8 cellular contexts compared by ENCODE assay signal in the genomic region with DNA sequence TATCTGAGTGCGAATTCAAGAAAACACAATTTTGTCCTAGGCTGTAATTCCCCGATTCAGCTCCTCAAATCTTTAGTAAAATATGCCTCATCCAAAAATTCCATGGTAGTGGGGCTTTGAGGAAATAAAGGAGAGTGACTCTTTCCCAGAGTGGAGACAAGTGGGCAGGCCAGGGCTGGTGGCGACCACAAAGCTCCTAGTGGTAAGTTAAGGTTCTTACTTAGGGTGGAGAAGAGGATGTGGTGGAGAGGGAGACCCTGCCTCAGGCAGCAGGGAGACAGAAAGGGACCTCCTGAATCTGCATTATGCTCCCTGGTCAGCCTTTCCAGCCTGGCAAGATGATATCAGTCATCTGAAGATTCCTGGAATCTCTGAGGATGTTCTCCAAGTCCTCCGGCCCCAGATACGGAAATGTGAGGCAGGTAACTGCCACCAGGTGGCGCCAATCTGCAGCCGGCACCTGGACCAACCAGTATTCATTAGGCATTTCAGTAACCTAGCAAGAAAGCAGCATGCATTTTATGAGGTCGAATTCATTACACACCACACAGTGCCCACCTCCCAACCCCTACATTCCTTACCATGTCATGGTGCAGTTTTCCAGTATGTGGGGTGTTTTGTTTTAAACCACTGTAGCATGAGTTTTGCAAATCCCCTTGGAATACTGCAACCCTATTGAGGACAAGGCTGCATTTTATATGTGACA.
DNase-seq lines count a peak whose midpoint lies in the region; ATAC-seq, FAIRE-seq and TF ChIP-seq lines count a peak whose summit lies in the region.

No MANE protein-coding gene starts in this region.

- CTCF ChIA-PET in GM12878 (lab: Yijun Ruan, JAX) = interaction anchor here (0.5 to 6.4 kb wide), 55 partner anchors 8 to 673 kb away, joined by 3 to 114 read pairs (median 5); a partner anchor contains a TSS

- POLR2A ChIA-PET in GM12878 (lab: Charles Lee) = interaction anchor here (0.5 to 1.5 kb wide), 2 partner anchors 72 to 176 kb away, joined by 3 to 4 read pairs; no protein-coding TSS in a partner anchor

- peaks cover 10% of the 10 kb centered on the region for H3K27me3 Mint-ChIP-seq in T-helper 17 cell

- no peaks in the 10 kb centered on the region for H4K20me1 ChIP-seq in GM12878 (ENCODE audit: control insufficient read depth, insufficient read depth)

- H3K27ac Mint-ChIP-seq in T-helper 17 cell = no peak overlapping the region

- TF ChIP-seq CTCF in LNCAP (IDR thresholded peaks at IDR 0.05) = peak; percentile 85
- TF ChIP-seq CTCF in GM12878 (IDR thresholded peaks at IDR 0.05 in 2 of 3, conservative IDR thresholded peaks at IDR 0.05 in 1 of 3; ENCODE audit: control insufficient read depth in 2 of 3, extremely low read depth in 1 of 3, insufficient read depth in 1 of 3, low read depth in 3 of 3, low read length in 3 of 3) = peak; percentile 67 to 92 (median 89)
- peak; percentile 68 for TF ChIP-seq CTCF in kidney (IDR thresholded peaks at IDR 0.05; ENCODE audit: borderline replicate concordance, extremely low read depth, insufficient read depth)

- H3K27me3 ChIP-seq in GM12878 (replicated peaks in 1 of 2; ENCODE audit: control insufficient read depth in 2 of 2, insufficient read depth in 2 of 2, low read length in 1 of 2) = no peaks in the 10 kb centered on the region

- H3K9me3 ChIP-seq in T-helper 17 cell (ENCODE audit: control insufficient read depth, low read length, poor library complexity, severe bottlenecking) = no peaks in the 10 kb centered on the region
- no peaks in the 10 kb centered on the region; the same call in 2 of the 3 replicates for H3K9me3 ChIP-seq in GM12878 (replicated peaks; ENCODE audit: control insufficient read depth, insufficient read depth, low read length)
- H3K9me3 ChIP-seq in kidney (ENCODE audit: control insufficient read depth in 1 of 2, low read length in 2 of 2) = no peaks in the 10 kb centered on the region

- H2AFZ ChIP-seq in GM12878 (ENCODE audit: control insufficient read depth, low read depth, low read length) = peak overlapping the region; percentile 6; the same call in 1 of the 2 replicates

- no peak overlapping the region for H3K4me3 ChIP-seq in GM12878
- H3K4me3 ChIP-seq in kidney (ENCODE audit: low read length in 2 of 2) = no peak overlapping the region

- H3K79me2 ChIP-seq in GM12878 (ENCODE audit: control insufficient read depth, insufficient read depth, low read length) = no peaks in the 10 kb centered on the region

- ATAC-seq in GM21390 (IDR thresholded peaks at IDR 0.05; ENCODE audit: unreplicated experiment) = peak; percentile 81
- peak; percentile 57 for ATAC-seq in T-helper 17 cell
- ATAC-seq in GM12878 = peak; percentile 91
- no peak for ATAC-seq in HG03039 (IDR thresholded peaks at IDR 0.05; ENCODE audit: unreplicated experiment)

- H3K4me3 Mint-ChIP-seq in T-helper 17 cell = no peak overlapping the region

- RAD21 ChIA-PET in GM12878 (lab: Charles Lee; ENCODE audit: unreplicated experiment) = interaction anchor here (0.6 to 2.8 kb wide), 17 partner anchors 8 to 563 kb away, joined by 3 to 14 read pairs (median 4); no protein-coding TSS in a partner anchor

- no peak overlapping the region for H3K27ac ChIP-seq in GM12878 (ENCODE audit: control insufficient read depth, insufficient read depth)
- H3K27ac ChIP-seq in kidney (ENCODE audit: low read depth in 2 of 2, low read length in 2 of 2) = no peak overlapping the region

- H3K9ac ChIP-seq in GM12878 (ENCODE audit: control insufficient read depth, insufficient read depth, low read length) (no peak overlapping the region), kidney (ENCODE audit: low read length in 2 of 2) (no peak overlapping the region)

- H3K36me3 Mint-ChIP-seq in T-helper 17 cell (ENCODE audit: low read depth) = peaks cover 8% of the 10 kb centered on the region

- no TSS peak for BruUV-seq in GM12878 (replicated peaks; lab: Mats Ljungman, UMichigan)

- peak; percentile 78 for TF ChIP-seq RAD21 in GM12878 (IDR thresholded peaks at IDR 0.05; ENCODE audit: insufficient read depth, low read depth, low read length)

- H3K36me3 ChIP-seq in GM12878 (ENCODE audit: control insufficient read depth in 2 of 2, insufficient read depth in 2 of 2, low read length in 1 of 2) (no peaks in the 10 kb centered on the region), kidney (ENCODE audit: control insufficient read depth in 1 of 2, insufficient read depth in 2 of 2, low read length in 2 of 2) (no peaks in the 10 kb centered on the region)

- no peak overlapping the region for H3K4me2 ChIP-seq in GM12878 (ENCODE audit: control insufficient read depth, insufficient read depth)

- WGBS in GM12878 (ENCODE audit: insufficient coverage, insufficient replicate concordance, low lambda C conversion rate, missing lambda C conversion rate) = 41% methylated on average over 8 of the region's 8 CpGs

- H3K4me1 ChIP-seq in GM12878 (ENCODE audit: control insufficient read depth, insufficient read depth, low read length) (no peaks in the 10 kb centered on the region), kidney (ENCODE audit: control insufficient read depth in 1 of 2, insufficient read depth in 1 of 2, low read depth in 1 of 2, low read length in 2 of 2) (no peaks in the 10 kb centered on the region)

- SMC1A ChIA-PET in GM12878 (lab: Charles Lee; ENCODE audit: uncharacterized antibody, unreplicated experiment) = interaction anchor here (0.7 to 5.3 kb wide), 32 partner anchors 10 to 563 kb away, joined by 3 to 92 read pairs (median 4); a partner anchor contains a TSS

- TF ChIP-seq EP300 in GM12878 (IDR thresholded peaks at IDR 0.05; ENCODE audit: borderline replicate concordance in 1 of 2, control insufficient read depth in 1 of 2, low read depth in 2 of 2, low read length in 2 of 2) = no peak

- intact Hi-C loops in GM12878 (cut with micrococcal nuclease; ENCODE audit: unreplicated experiment) (loop anchor here (2.0 to 5.0 kb wide), 2 partner anchors 340 to 562 kb away; no protein-coding TSS in a partner anchor), kidney (cut with DNase I) (no loop called here)

- no peak for TF ChIP-seq POLR2A in GM12878 (IDR thresholded peaks at IDR 0.05; ENCODE audit: low read depth, low read length)

- DNase-seq in DMS 273 treated with DMSO at 0.1 percent for 48 hours (lab: John Stamatoyannopoulos, UW) = peak; percentile 6
- peak; percentile 15 to 31 (median 24) for DNase-seq in T-helper 17 cell
- no peak for DNase-seq in GM12878 (ENCODE audit: low read depth, low spot score)
- DNase-seq in kidney = no peak
- peak; percentile 20 to 50 for DNase-seq in stimulated activated CD4-positive, alpha-beta T cell treated with anti-CD3 and anti-CD28 coated beads, Interleukin-4, amount 100 ng/mL, for 48 hours (ENCODE audit: low read depth in 2 of 2)

- FAIRE-seq in GM12878 (lab: Jason Lieb, UNC) (no peak), kidney (lab: Jason Lieb, UNC) (no peak)

- H3K4me1 Mint-ChIP-seq in T-helper 17 cell = peaks cover 4% of the 10 kb centered on the region

- in situ Hi-C loops in GM12878 (cut with MboI) = loop anchor here (25.0 kb wide), 1 partner anchor 347 kb away; no protein-coding TSS in a partner anchor

TF ChIP-seq in GM12878, 131 proteins besides CTCF, POLR2A, EP300 and RAD21 (continues in another document):
- TF ChIP-seq, protein P1, sequence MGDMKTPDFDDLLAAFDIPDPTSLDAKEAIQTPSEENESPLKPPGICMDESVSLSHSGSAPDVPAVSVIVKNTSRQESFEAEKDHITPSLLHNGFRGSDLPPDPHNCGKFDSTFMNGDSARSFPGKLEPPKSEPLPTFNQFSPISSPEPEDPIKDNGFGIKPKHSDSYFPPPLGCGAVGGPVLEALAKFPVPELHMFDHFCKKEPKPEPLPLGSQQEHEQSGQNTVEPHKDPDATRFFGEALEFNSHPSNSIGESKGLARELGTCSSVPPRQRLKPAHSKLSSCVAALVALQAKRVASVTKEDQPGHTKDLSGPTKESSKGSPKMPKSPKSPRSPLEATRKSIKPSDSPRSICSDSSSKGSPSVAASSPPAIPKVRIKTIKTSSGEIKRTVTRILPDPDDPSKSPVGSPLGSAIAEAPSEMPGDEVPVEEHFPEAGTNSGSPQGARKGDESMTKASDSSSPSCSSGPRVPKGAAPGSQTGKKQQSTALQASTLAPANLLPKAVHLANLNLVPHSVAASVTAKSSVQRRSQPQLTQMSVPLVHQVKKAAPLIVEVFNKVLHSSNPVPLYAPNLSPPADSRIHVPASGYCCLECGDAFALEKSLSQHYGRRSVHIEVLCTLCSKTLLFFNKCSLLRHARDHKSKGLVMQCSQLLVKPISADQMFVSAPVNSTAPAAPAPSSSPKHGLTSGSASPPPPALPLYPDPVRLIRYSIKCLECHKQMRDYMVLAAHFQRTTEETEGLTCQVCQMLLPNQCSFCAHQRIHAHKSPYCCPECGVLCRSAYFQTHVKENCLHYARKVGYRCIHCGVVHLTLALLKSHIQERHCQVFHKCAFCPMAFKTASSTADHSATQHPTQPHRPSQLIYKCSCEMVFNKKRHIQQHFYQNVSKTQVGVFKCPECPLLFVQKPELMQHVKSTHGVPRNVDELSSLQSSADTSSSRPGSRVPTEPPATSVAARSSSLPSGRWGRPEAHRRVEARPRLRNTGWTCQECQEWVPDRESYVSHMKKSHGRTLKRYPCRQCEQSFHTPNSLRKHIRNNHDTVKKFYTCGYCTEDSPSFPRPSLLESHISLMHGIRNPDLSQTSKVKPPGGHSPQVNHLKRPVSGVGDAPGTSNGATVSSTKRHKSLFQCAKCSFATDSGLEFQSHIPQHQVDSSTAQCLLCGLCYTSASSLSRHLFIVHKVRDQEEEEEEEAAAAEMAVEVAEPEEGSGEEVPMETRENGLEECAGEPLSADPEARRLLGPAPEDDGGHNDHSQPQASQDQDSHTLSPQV (IDR thresholded peaks at IDR 0.05) = no peak
- TF ChIP-seq SMC3 (IDR thresholded peaks at IDR 0.05; ENCODE audit: borderline replicate concordance, low read length) (peak; percentile 78), EGR1 (IDR thresholded peaks at IDR 0.05; ENCODE audit: borderline replicate concordance in 1 of 2, low read depth in 2 of 2, low read length in 2 of 2) (no peak), EED (IDR thresholded peaks at IDR 0.05; ENCODE audit: low read depth) (0 out of 2 replicates have a peak, but pooled peaks have one; percentile 23), STAT1 (conservative IDR thresholded peaks at IDR 0.05) (no peak), YY1 (IDR thresholded peaks at IDR 0.05; ENCODE audit: low read depth, low read length) (peak; percentile 45; the same call in 1 of the 2 replicates)
- TF ChIP-seq, protein P2, sequence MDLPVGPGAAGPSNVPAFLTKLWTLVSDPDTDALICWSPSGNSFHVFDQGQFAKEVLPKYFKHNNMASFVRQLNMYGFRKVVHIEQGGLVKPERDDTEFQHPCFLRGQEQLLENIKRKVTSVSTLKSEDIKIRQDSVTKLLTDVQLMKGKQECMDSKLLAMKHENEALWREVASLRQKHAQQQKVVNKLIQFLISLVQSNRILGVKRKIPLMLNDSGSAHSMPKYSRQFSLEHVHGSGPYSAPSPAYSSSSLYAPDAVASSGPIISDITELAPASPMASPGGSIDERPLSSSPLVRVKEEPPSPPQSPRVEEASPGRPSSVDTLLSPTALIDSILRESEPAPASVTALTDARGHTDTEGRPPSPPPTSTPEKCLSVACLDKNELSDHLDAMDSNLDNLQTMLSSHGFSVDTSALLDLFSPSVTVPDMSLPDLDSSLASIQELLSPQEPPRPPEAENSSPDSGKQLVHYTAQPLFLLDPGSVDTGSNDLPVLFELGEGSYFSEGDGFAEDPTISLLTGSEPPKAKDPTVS (IDR thresholded peaks at IDR 0.05; ENCODE audit: low read depth, low read length) = no peak

Comparison
In these comparisons a context has a peak if more than half of its experiments do, and no peak if none do; other contexts are left out.
1. DNase-seq: peak in DMS 273 treated with DMSO at 0.1 percent for 48 hours (single experiment), T-helper 17 cell (3 of 3) and stimulated activated CD4-positive, alpha-beta T cell treated with anti-CD3 and anti-CD28 coated beads, Interleukin-4, amount 100 ng/mL, for 48 hours (2 of 2); none in GM12878 (single experiment) and kidney (single experiment).
2. Peak in every context shown above with its lines, with median percentiles within 50 percentile points of each other: CTCF ChIP-seq.